In genomic region chr7:36781011-36781738, GRCh38 we compare ENCODE assay signal across 19 cellular contexts. TPM values are rescaled to one million over a fixed set of nuclear protein-coding genes. Genes with fewer than 3 reads are reported as not detected.
DNase-seq lines count a peak whose midpoint lies in the region; ATAC-seq and TF ChIP-seq lines count a peak whose summit lies in the region.
"Had no signal": no experiment of that assay in that cellular context is flagged by ENCODE, and none has a peak within 500 bp of the region (broad histone marks: within the 10 kb centered on the region; RNA-seq: fewer than 3 reads in every experiment).

No MANE protein-coding gene starts in this region.

- H3K36me3 ChIP-seq in mammary epithelial cell (ENCODE audit: insufficient read depth, low read length) (no peaks in the 10 kb centered on the region), breast epithelium (no peaks in the 10 kb centered on the region), esophagus muscularis mucosa (no peaks in the 10 kb centered on the region), transverse colon (no peaks in the 10 kb centered on the region), Karpas-422 (ENCODE audit: insufficient read depth, low read length) (no peaks in the 10 kb centered on the region)

- H3K27me3 ChIP-seq in mammary epithelial cell (ENCODE audit: insufficient read depth, low read length) (no peaks in the 10 kb centered on the region), breast epithelium (no peaks in the 10 kb centered on the region), esophagus muscularis mucosa (no peaks in the 10 kb centered on the region), transverse colon (no peaks in the 10 kb centered on the region), Karpas-422 (ENCODE audit: low read length) (no peaks in the 10 kb centered on the region; the same call in 1 of the 2 replicates)

- peaks cover 2% of the 10 kb centered on the region for H3K9me3 Mint-ChIP-seq in activated CD4-positive, alpha-beta memory T cell treated with anti-CD3 and anti-CD28 coated beads for 36 hours

- peak overlapping the region; percentile 40 for H3K27ac Mint-ChIP-seq in activated CD4-positive, alpha-beta memory T cell treated with anti-CD3 and anti-CD28 coated beads for 36 hours

- H3K79me2 ChIP-seq in mammary epithelial cell (ENCODE audit: insufficient read depth, low read length) = no peaks in the 10 kb centered on the region
- no peaks in the 10 kb centered on the region for H3K79me2 ChIP-seq in Karpas-422 (ENCODE audit: low read length)

- H3K4me2 ChIP-seq in mammary epithelial cell (ENCODE audit: insufficient read depth, low read depth, low read length) = no peak overlapping the region
- no peak overlapping the region for H3K4me2 ChIP-seq in Karpas-422 (ENCODE audit: low read depth, low read length, poor library complexity, severe bottlenecking)

- H3K9me3 ChIP-seq in mammary epithelial cell (replicated peaks; ENCODE audit: insufficient read depth, low read length) (no peaks in the 10 kb centered on the region), breast epithelium (no peaks in the 10 kb centered on the region), esophagus muscularis mucosa (no peaks in the 10 kb centered on the region), transverse colon (no peaks in the 10 kb centered on the region), Karpas-422 (ENCODE audit: low read length) (no peaks in the 10 kb centered on the region; the same call in 1 of the 2 replicates)

- peak overlapping the region; percentile 48 for H2AFZ ChIP-seq in mammary epithelial cell (ENCODE audit: low read depth, low read length)
- no peak overlapping the region for H2AFZ ChIP-seq in Karpas-422 (ENCODE audit: low read length)

- TF ChIP-seq CTCF in mammary epithelial cell (conservative IDR thresholded peaks at IDR 0.05 in 1 of 2, IDR thresholded peaks at IDR 0.05 in 1 of 2; ENCODE audit: extremely low read depth in 1 of 2, insufficient read depth in 1 of 2, low read depth in 1 of 2, low read length in 2 of 2) (no peak), breast epithelium (IDR thresholded peaks at IDR 0.05) (no peak), esophagus muscularis mucosa (IDR thresholded peaks at IDR 0.05) (no peak), transverse colon (IDR thresholded peaks at IDR 0.05) (no peak)

- H3K36me3 Mint-ChIP-seq in activated CD4-positive, alpha-beta memory T cell treated with anti-CD3 and anti-CD28 coated beads for 36 hours = no peaks in the 10 kb centered on the region

- no peaks in the 10 kb centered on the region for H3K9me2 ChIP-seq in Karpas-422 (replicated peaks; ENCODE audit: insufficient read depth, low read length)

- no peak overlapping the region for H3K4me3 ChIP-seq in mammary epithelial cell (replicated peaks in 1 of 3; ENCODE audit: insufficient read depth in 1 of 3, low read depth in 2 of 3, low read length in 3 of 3)
- H3K4me3 ChIP-seq in breast epithelium = no peak overlapping the region
- no peak overlapping the region for H3K4me3 ChIP-seq in esophagus muscularis mucosa
- H3K4me3 ChIP-seq in transverse colon = no peak overlapping the region
- no peak overlapping the region for H3K4me3 ChIP-seq in Karpas-422 (ENCODE audit: low read length)
- H3K4me3 ChIP-seq: GM12878, SK-N-MC had no signal

- DNase-seq in mammary epithelial cell (no peak), breast epithelium (ENCODE audit: low spot score in 2 of 2) (no peak), esophagus muscularis mucosa (ENCODE audit: extremely low spot score) (peak; percentile 7), transverse colon (no peak), Karpas-422 (no peak), NCI-H146 (lab: John Stamatoyannopoulos, UW) (no peak)
- DNase-seq in activated CD4-positive, alpha-beta memory T cell treated with anti-CD3 and anti-CD28 coated beads for 36 hours = peak; percentile 30
- DNase-seq: activated CD8-positive, alpha-beta memory T cell treated with anti-CD3 and anti-CD28 coated beads, Interleukin-2, amount 50 U/mL, for 4 hours; cerebellar nuclear complex; left colon; NCI-H2171 treated with DMSO at 0.1 percent for 48 hours; NCI-H82; nucleus accumbens; right cardiac atrium; stimulated activated CD4-positive, alpha-beta T cell treated with anti-CD3 and anti-CD28 coated beads, Interleukin-2, amount 100 ng/mL, for 24 hours had no signal

- H4K20me1 ChIP-seq in mammary epithelial cell (ENCODE audit: insufficient read depth, low read length) (no peaks in the 10 kb centered on the region), Karpas-422 (ENCODE audit: insufficient read depth, low read depth, low read length) (no peaks in the 10 kb centered on the region)

- no peak for ATAC-seq in GM19328 (IDR thresholded peaks at IDR 0.05; ENCODE audit: unreplicated experiment)
- ATAC-seq: GM12878, left colon, Panc1, right cardiac atrium had no signal

- no peak for TF ChIP-seq EP300 in esophagus muscularis mucosa (IDR thresholded peaks at IDR 0.05)
- TF ChIP-seq EP300 in transverse colon (IDR thresholded peaks at IDR 0.05; ENCODE audit: low read depth) = no peak

- intact Hi-C loops in mammary epithelial cell (cut with micrococcal nuclease) (no loop called here), breast epithelium (cut with DNase I; ENCODE audit: low total_unique reads) (no loop called here), esophagus muscularis mucosa (cut with DNase I) (no loop called here), transverse colon (cut with DNase I; ENCODE audit: low total_unique reads) (no loop called here)
- intact Hi-C loops in activated CD4-positive, alpha-beta memory T cell treated with anti-CD3 and anti-CD28 coated beads for 36 hours (cut with micrococcal nuclease) = no loop called here

- no TSS peak for BruUV-seq in mammary epithelial cell (replicated peaks; lab: Mats Ljungman, UMichigan)

- no peak overlapping the region for H3K27ac ChIP-seq in mammary epithelial cell (ENCODE audit: insufficient read depth, low read depth, low read length)
- no peak overlapping the region for H3K27ac ChIP-seq in breast epithelium
- H3K27ac ChIP-seq in esophagus muscularis mucosa (replicated peaks in 1 of 4) = no peak overlapping the region
- no peak overlapping the region for H3K27ac ChIP-seq in transverse colon
- no peak overlapping the region for H3K27ac ChIP-seq in Karpas-422 (ENCODE audit: low read length)
- H3K27ac ChIP-seq: SK-N-MC had no signal

- H3K9ac ChIP-seq in mammary epithelial cell (ENCODE audit: insufficient read depth, low read length) (no peak overlapping the region), Karpas-422 (ENCODE audit: low read length) (no peak overlapping the region)

- POLR2A ChIA-PET in activated CD4-positive, alpha-beta memory T cell treated with anti-CD3 and anti-CD28 coated beads for 36 hours (lab: Charles Lee) = no interaction called here

- H3K4me3 Mint-ChIP-seq in activated CD4-positive, alpha-beta memory T cell treated with anti-CD3 and anti-CD28 coated beads for 36 hours = no peak overlapping the region

- H3K4me1 Mint-ChIP-seq in activated CD4-positive, alpha-beta memory T cell treated with anti-CD3 and anti-CD28 coated beads for 36 hours (ENCODE audit: low read depth) = peaks cover 74% of the 10 kb centered on the region

- CTCF ChIA-PET in mammary epithelial cell (lab: Charles Lee; ENCODE audit: low non-redundant PET) = interaction anchor here (0.8 kb wide), 1 partner anchor 360 kb away, joined by 4 read pairs; no protein-coding TSS in a partner anchor
- CTCF ChIA-PET in activated CD4-positive, alpha-beta memory T cell treated with anti-CD3 and anti-CD28 coated beads for 36 hours (lab: Charles Lee) = interaction anchor here (0.8 kb wide), 1 partner anchor 115 kb away, joined by 3 read pairs; no protein-coding TSS in a partner anchor

- no peaks in the 10 kb centered on the region for H3K27me3 Mint-ChIP-seq in activated CD4-positive, alpha-beta memory T cell treated with anti-CD3 and anti-CD28 coated beads for 36 hours

- 61% methylated on average over 5 of the region's 5 CpGs for WGBS in mammary epithelial cell (ENCODE audit: low coverage, missing lambda C conversion rate)
- WGBS in esophagus muscularis mucosa = 84% methylated on average over 5 of the region's 5 CpGs
- 55 to 60% methylated on average over 5 of the region's 5 CpGs for WGBS in transverse colon (ENCODE audit: low coverage in 1 of 2), 2 donors

- TF ChIP-seq POLR2A in breast epithelium (IDR thresholded peaks at IDR 0.05) = no peak
- TF ChIP-seq POLR2A in esophagus muscularis mucosa (IDR thresholded peaks at IDR 0.05; ENCODE audit: low read depth) = no peak
- TF ChIP-seq POLR2A in transverse colon (IDR thresholded peaks at IDR 0.05) = peak; percentile 32

- H3K4me1 ChIP-seq in mammary epithelial cell (ENCODE audit: insufficient read depth, low read length) (peaks cover 19% of the 10 kb centered on the region), breast epithelium (no peaks in the 10 kb centered on the region), esophagus muscularis mucosa (peaks cover 0 to 7% (median 0%) of the 10 kb centered on the region in 4 donors), transverse colon (peaks cover 0 to 4% (median 1%) of the 10 kb centered on the region in 4 donors), Karpas-422 (ENCODE audit: low read length) (no peaks in the 10 kb centered on the region)

- dilution Hi-C loops in mammary epithelial cell (cut with HindIII; ENCODE audit: low sequenced_read_pairs) = no loop called here

- in situ Hi-C loops in mammary epithelial cell (cut with MboI; ENCODE audit: low sequenced_read_pairs in 2 of 2) (no loop called here), transverse colon (cut with MboI; ENCODE audit: low pct_ligation_motif_present in 1 of 4, low pct_unique_long_range_greater_than_20kb in 1 of 4, low sequenced_read_pairs in 3 of 4) (no loop called here)

RNA-seq across cellular contexts. Expression of gene AOAH, which starts 56.9 kb away (rescaled TPM):
- total RNA-seq in mammary epithelial cell = under 1 TPM in 1 of 2 donors, not detected in 1; 0.33 TPM
- 0.05 TPM for polyA plus RNA-seq in mammary epithelial cell
- not detected for polyA minus RNA-seq in mammary epithelial cell
- total RNA-seq in breast epithelium = 10 to 100 TPM in 2 of 3 donors, 1 to 10 TPM in 1; 4.6 to 13.3 (median 10.8) TPM
- 1 to 10 TPM; 2.4 to 2.6 TPM for total RNA-seq in activated CD4-positive, alpha-beta memory T cell treated with anti-CD3 and anti-CD28 coated beads for 36 hours
- 10 to 100 TPM in 1 of 4 donors, 1 to 10 TPM in 3; 2.0 to 16.1 (median 4.5) TPM for total RNA-seq in esophagus muscularis mucosa
- 100 to 1,000 TPM in 2 of 4 donors, 10 to 100 TPM in 2; 82.8 to 139 (median 102) TPM for total RNA-seq in transverse colon
- 1.4 TPM in 1 of 2 replicates, not detected in the other for total RNA-seq in Karpas-422 (2014; rRNA removed; shearing (Covaris generic); ENCODE audit: low replicate concordance)

Comparison
In these comparisons a context has a peak if more than half of its experiments do, and no peak if none do; other contexts are left out.
1. DNase-seq: peak in activated CD4-positive, alpha-beta memory T cell treated with anti-CD3 and anti-CD28 coated beads for 36 hours (single experiment) and esophagus muscularis mucosa (single experiment); none in mammary epithelial cell (single experiment), breast epithelium (0 of 2), transverse colon (single experiment), Karpas-422 (single experiment) and NCI-H146 (single experiment).
2. RNA of gene AOAH, which starts 56.9 kb away (total RNA-seq): 82.8 to 139 TPM in transverse colon; 4.6 to 13.3 TPM in breast epithelium, 2.0 to 16.1 TPM in esophagus muscularis mucosa, 2.4 to 2.6 TPM in activated CD4-positive, alpha-beta memory T cell treated with anti-CD3 and anti-CD28 coated beads for 36 hours, 0.33 TPM in mammary epithelial cell and 1.4 TPM in Karpas-422; every median in the first group is over 4 times any median in the second.